Comparison of ENCODE assay signal across 8 cellular contexts in the genomic region with DNA sequence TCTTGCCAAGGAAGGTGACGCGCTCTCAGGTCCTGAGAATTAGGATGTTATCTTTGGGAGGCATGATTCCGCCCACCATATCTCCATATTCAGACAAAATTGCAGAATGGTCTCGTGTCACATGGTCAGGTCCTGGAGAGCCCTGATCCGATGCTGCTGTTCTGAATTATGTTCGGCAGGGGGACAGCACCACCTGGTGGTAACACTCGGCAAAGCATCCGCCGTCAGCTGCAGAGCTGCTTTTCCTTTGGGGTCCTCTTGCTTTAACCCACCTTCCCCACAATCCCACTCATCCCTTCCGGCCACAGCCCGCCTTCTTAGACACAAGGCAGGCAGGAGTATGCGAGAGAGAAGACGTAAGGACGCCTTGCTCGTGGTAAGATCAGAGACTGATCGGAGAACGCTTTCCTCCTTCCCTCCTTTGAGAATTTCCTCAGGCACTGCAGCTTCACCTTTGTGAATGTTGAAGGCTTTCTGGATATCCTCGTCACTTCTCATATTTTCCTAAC.
A peak's percentile ranks its signal among the peaks of the same experiment; 100 is the strongest.
DNase-seq lines count a peak whose midpoint lies in the region; ATAC-seq and TF ChIP-seq lines count a peak whose summit lies in the region.

No MANE protein-coding gene starts in this region.

- H3K9me3 ChIP-seq in DND-41 (ENCODE audit: insufficient read depth, low read length, severe bottlenecking) (no peaks in the 10 kb centered on the region), Karpas-422 (ENCODE audit: low read length) (no peaks in the 10 kb centered on the region), aorta (ENCODE audit: control insufficient read depth, low read length) (no peaks in the 10 kb centered on the region)

- H3K4me3 ChIP-seq in DND-41 (ENCODE audit: low read depth in 1 of 2, low read length in 2 of 2) (no peak overlapping the region), Karpas-422 (ENCODE audit: low read length) (no peak overlapping the region), aorta (ENCODE audit: low read length in 2 of 2) (no peak overlapping the region)

- H3K36me3 ChIP-seq in DND-41 (ENCODE audit: insufficient read depth, low read length): no peaks in the 10 kb centered on the region
- no peaks in the 10 kb centered on the region for H3K36me3 ChIP-seq in Karpas-422 (ENCODE audit: insufficient read depth, low read length)
- no peaks in the 10 kb centered on the region for H3K36me3 ChIP-seq in aorta (ENCODE audit: control insufficient read depth in 1 of 2, insufficient read depth in 2 of 2, low read length in 1 of 2)

- peak overlapping the region; percentile 36 for H3K4me3 Mint-ChIP-seq in activated naive CD8-positive, alpha-beta T cell treated with anti-CD3 and anti-CD28 coated beads, Interleukin-2, amount 10 ng/mL, durations not matched to agents 7 days and 5 days

- peaks cover 6% of the 10 kb centered on the region for H3K4me1 Mint-ChIP-seq in activated naive CD8-positive, alpha-beta T cell treated with anti-CD3 and anti-CD28 coated beads, Interleukin-2, amount 10 ng/mL, durations not matched to agents 7 days and 5 days

- H3K4me1 ChIP-seq in DND-41 (ENCODE audit: insufficient read depth, low read length) (no peaks in the 10 kb centered on the region), Karpas-422 (ENCODE audit: low read length) (no peaks in the 10 kb centered on the region), aorta (ENCODE audit: control insufficient read depth in 1 of 2, insufficient read depth in 2 of 2, low read length in 2 of 2) (no peaks in the 10 kb centered on the region)

- no peaks in the 10 kb centered on the region for H3K36me3 Mint-ChIP-seq in activated naive CD8-positive, alpha-beta T cell treated with anti-CD3 and anti-CD28 coated beads, Interleukin-2, amount 10 ng/mL, durations not matched to agents 7 days and 5 days

- POLR2A ChIA-PET in activated naive CD8-positive, alpha-beta T cell treated with anti-CD3 and anti-CD28 coated beads, Interleukin-2, amount 10 ng/mL, durations not matched to agents 7 days and 5 days (lab: Charles Lee): no interaction called here

- no peak overlapping the region for H3K9ac ChIP-seq in DND-41 (ENCODE audit: low read depth, low read length)
- no peak overlapping the region for H3K9ac ChIP-seq in Karpas-422 (ENCODE audit: low read length)

- WGBS in aorta, 2 donors: 6% methylated on average over 18 of the region's 18 CpGs

- no peaks in the 10 kb centered on the region for H3K79me2 ChIP-seq in DND-41 (ENCODE audit: insufficient read depth, low read length)
- H3K79me2 ChIP-seq in Karpas-422 (ENCODE audit: low read length): no peaks in the 10 kb centered on the region

- peaks cover 6% of the 10 kb centered on the region for H3K27me3 Mint-ChIP-seq in activated naive CD8-positive, alpha-beta T cell treated with anti-CD3 and anti-CD28 coated beads, Interleukin-2, amount 10 ng/mL, durations not matched to agents 7 days and 5 days

- H4K20me1 ChIP-seq in DND-41 (ENCODE audit: insufficient read depth, low read length) (0 out of 2 replicates have a peak, but pooled peaks cover 4% of the 10 kb centered on the region), Karpas-422 (ENCODE audit: insufficient read depth, low read depth, low read length) (no peaks in the 10 kb centered on the region)

- H3K4me2 ChIP-seq in DND-41 (ENCODE audit: insufficient read depth, low read length): peak overlapping the region; percentile 20; the same call in 1 of the 2 replicates
- no peak overlapping the region for H3K4me2 ChIP-seq in Karpas-422 (ENCODE audit: low read depth, low read length, poor library complexity, severe bottlenecking)

- no peaks in the 10 kb centered on the region for H3K9me2 ChIP-seq in Karpas-422 (replicated peaks; ENCODE audit: insufficient read depth, low read length)

- DNase-seq in DND-41 (peak; percentile 64), Karpas-422 (peak; percentile 87), left cardiac atrium (peak; percentile 59), putamen (ENCODE audit: low spot score) (peak; percentile 63), aorta (peak; percentile 65 to 88)
- DNase-seq in activated naive CD8-positive, alpha-beta T cell treated with anti-CD3 and anti-CD28 coated beads, Interleukin-2, amount 10 ng/mL, durations not matched to agents 7 days and 5 days: peak; percentile 71

- TF ChIP-seq CTCF in DND-41 (IDR thresholded peaks at IDR 0.05; ENCODE audit: borderline replicate concordance, extremely low read depth, low read length, poor library complexity, severe bottlenecking): peak; percentile 98

- H3K9me3 Mint-ChIP-seq in activated naive CD8-positive, alpha-beta T cell treated with anti-CD3 and anti-CD28 coated beads, Interleukin-2, amount 10 ng/mL, durations not matched to agents 7 days and 5 days: no peaks in the 10 kb centered on the region

- H2AFZ ChIP-seq in DND-41 (ENCODE audit: low read depth, low read length) (peak overlapping the region; percentile 57; the same call in 1 of the 2 replicates), Karpas-422 (ENCODE audit: low read length) (no peak overlapping the region)

- H3K27ac ChIP-seq in DND-41 (ENCODE audit: low read length) (no peak overlapping the region), Karpas-422 (ENCODE audit: low read length) (no peak overlapping the region), aorta (ENCODE audit: low read depth in 1 of 2, low read length in 2 of 2) (no peak overlapping the region)

- intact Hi-C loops in left cardiac atrium (cut with DNase I): loop anchor here in 1 of 2 donors (5.0 to 10.0 kb wide), 2 partner anchors 702 to 1020 kb away; no protein-coding TSS in a partner anchor
- intact Hi-C loops in aorta (cut with DNase I): no loop called here

- H3K27me3 ChIP-seq in DND-41 (ENCODE audit: insufficient read depth, low read length, poor library complexity) (peaks cover 2% of the 10 kb centered on the region), Karpas-422 (ENCODE audit: low read length) (no peaks in the 10 kb centered on the region), aorta (ENCODE audit: control insufficient read depth in 1 of 2, insufficient read depth in 2 of 2, low read length in 1 of 2) (no peaks in the 10 kb centered on the region)

- H3K27ac Mint-ChIP-seq in activated naive CD8-positive, alpha-beta T cell treated with anti-CD3 and anti-CD28 coated beads, Interleukin-2, amount 10 ng/mL, durations not matched to agents 7 days and 5 days: no peak overlapping the region

- ATAC-seq in DND-41 (ENCODE audit: insufficient read depth, low read depth): peak; percentile 75; the same call in 2 of the 3 replicates
- peak; percentile 85 for ATAC-seq in GM21619 (IDR thresholded peaks at IDR 0.05; ENCODE audit: unreplicated experiment)
- ATAC-seq in SK-N-SH treated with all-trans-retinoic acid at 6 μM for 48 hours: peak; percentile 93
- peak; percentile 68 for ATAC-seq in activated naive CD8-positive, alpha-beta T cell treated with anti-CD3 and anti-CD28 coated beads, Interleukin-2, amount 10 ng/mL, durations not matched to agents 7 days and 5 days (ENCODE audit: low read depth)
- peak; percentile 86 to 89 for ATAC-seq in left cardiac atrium
- ATAC-seq in aorta (ENCODE audit: low FRiP score): peak; percentile 85

TF ChIP-seq in SK-N-SH treated with all-trans-retinoic acid at 6 μM for 48 hours, 23 proteins besides CTCF, POLR2A, EP300 and RAD21:
- no peak for TF ChIP-seq ZNF565 (CRISPR knock-in tag; conservative IDR thresholded peaks at IDR 0.05; ENCODE audit: low read depth)
- 0 out of 2 replicates have a peak, but pooled peaks have one; percentile 18 for TF ChIP-seq ESRRG (CRISPR knock-in tag; IDR thresholded peaks at IDR 0.05)
- TF ChIP-seq SNAI2 (CRISPR knock-in tag; IDR thresholded peaks at IDR 0.05): no peak
- TF ChIP-seq ARNTL (CRISPR knock-in tag; IDR thresholded peaks at IDR 0.05; ENCODE audit: borderline replicate concordance, low read depth): no peak
- no peak for TF ChIP-seq ZNF8 (CRISPR knock-in tag; IDR thresholded peaks at IDR 0.05)
- TF ChIP-seq, protein P1, sequence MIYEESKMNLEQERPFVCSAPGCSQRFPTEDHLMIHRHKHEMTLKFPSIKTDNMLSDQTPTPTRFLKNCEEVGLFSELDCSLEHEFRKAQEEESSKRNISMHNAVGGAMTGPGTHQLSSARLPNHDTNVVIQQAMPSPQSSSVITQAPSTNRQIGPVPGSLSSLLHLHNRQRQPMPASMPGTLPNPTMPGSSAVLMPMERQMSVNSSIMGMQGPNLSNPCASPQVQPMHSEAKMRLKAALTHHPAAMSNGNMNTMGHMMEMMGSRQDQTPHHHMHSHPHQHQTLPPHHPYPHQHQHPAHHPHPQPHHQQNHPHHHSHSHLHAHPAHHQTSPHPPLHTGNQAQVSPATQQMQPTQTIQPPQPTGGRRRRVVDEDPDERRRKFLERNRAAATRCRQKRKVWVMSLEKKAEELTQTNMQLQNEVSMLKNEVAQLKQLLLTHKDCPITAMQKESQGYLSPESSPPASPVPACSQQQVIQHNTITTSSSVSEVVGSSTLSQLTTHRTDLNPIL (CRISPR knock-in tag; IDR thresholded peaks at IDR 0.05; ENCODE audit: low read depth): no peak
- TF ChIP-seq RARB (CRISPR knock-in tag; IDR thresholded peaks at IDR 0.05): no peak
- TF ChIP-seq TOX (CRISPR knock-in tag; IDR thresholded peaks at IDR 0.05; ENCODE audit: borderline replicate concordance): no peak
